Comparison of ENCODE assay signal across 8 cellular contexts in genomic region chr6:41318648-41319565, GRCh38.
DNase-seq lines count a peak whose midpoint lies in the region; FAIRE-seq and TF ChIP-seq lines count a peak whose summit lies in the region.

No MANE protein-coding gene starts in this region.

- POLR2A ChIA-PET in RWPE1 (lab: Yijun Ruan, JAX; ENCODE audit: low non-redundant PET), result no interaction called here

- FAIRE-seq in H54 (lab: Jason Lieb, UNC), result peak; percentile 93

- TF ChIP-seq CTCF in RWPE1 (conservative IDR thresholded peaks at IDR 0.05; ENCODE audit: low read depth), result peak; percentile 97

- no peak overlapping the region for H3K27ac ChIP-seq in RWPE1

- CTCF ChIA-PET in RWPE1 (lab: Yijun Ruan, JAX), result interaction anchor here (0.7 to 1.9 kb wide), 9 partner anchors 9 to 892 kb away, joined by 3 to 12 read pairs (median 4); no protein-coding TSS in a partner anchor

- no peak for TF ChIP-seq POLR2A in H54 (IDR thresholded peaks at IDR 0.05; ENCODE audit: low read depth, low read length)

- DNase-seq in EL (peak; percentile 84), H54 (ENCODE audit: insufficient read length, low spot score) (peak; percentile 64), LoVo (ENCODE audit: low spot score) (peak; percentile 74), RWPE1 (ENCODE audit: low spot score) (peak; percentile 64), foreskin melanocyte (peak; percentile 53), nucleus accumbens (lab: John Stamatoyannopoulos, UW) (peak in 50 of 56 donors; percentile 14 to 79 (median 50)), superior temporal gyrus (ENCODE audit: extremely low spot score) (peak; percentile 82)
- peak; percentile 91 for DNase-seq in activated effector memory CD4-positive, alpha-beta T cell treated with anti-CD3 and anti-CD28 coated beads, Interleukin-2, amount 50 U/mL, for 16 hours
